Comparison of ENCODE assay signal across 17 cellular contexts in the genomic region with DNA sequence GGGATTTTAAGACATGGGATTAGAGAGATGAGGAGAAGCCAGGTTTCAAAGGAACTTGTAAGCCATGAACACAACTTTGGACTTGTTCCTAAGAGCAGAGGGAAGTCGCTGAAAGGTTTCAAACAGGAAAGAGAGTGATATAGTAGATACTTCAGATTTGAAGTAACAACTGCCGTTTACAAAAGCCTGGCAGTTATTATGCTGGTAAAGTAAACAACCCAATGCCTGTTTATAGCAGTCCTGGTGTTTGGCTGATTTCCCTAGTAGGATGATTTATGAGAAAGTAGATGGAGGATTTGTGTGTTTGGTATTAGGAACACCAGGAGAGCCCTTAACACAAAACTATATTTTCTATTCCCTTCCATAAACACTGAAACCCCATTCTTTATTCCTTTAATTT.
DNase-seq lines count a peak whose midpoint lies in the region.
"Had no signal": no experiment of that assay in that cellular context is flagged by ENCODE, and none has a peak within 500 bp of the region (broad histone marks: within the 10 kb centered on the region; RNA-seq: fewer than 3 reads in every experiment).

No MANE protein-coding gene starts in this region.

- no peaks in the 10 kb centered on the region for H3K4me1 Mint-ChIP-seq in activated T-cell treated with anti-CD3 and anti-CD28 coated beads, Interleukin-2, amount 50 U/mL, for 24 hours (ENCODE audit: low read depth)
- H3K4me1 Mint-ChIP-seq: naive thymus-derived CD4-positive, alpha-beta T cell had no signal

- no peak overlapping the region for H3K4me3 Mint-ChIP-seq in activated T-cell treated with anti-CD3 and anti-CD28 coated beads, Interleukin-2, amount 50 U/mL, for 24 hours
- H3K4me3 Mint-ChIP-seq: activated T-cell treated with anti-CD3 and anti-CD28 coated beads, Interleukin-2, amount 50 U/mL, for 4 hours; naive thymus-derived CD4-positive, alpha-beta T cell had no signal

- no peak overlapping the region for H3K27ac Mint-ChIP-seq in activated T-cell treated with anti-CD3 and anti-CD28 coated beads, Interleukin-2, amount 50 U/mL, for 24 hours
- H3K27ac Mint-ChIP-seq: naive thymus-derived CD4-positive, alpha-beta T cell had no signal

- DNase-seq in DMS153 treated with DMSO at 0.1 percent for 48 hours (lab: John Stamatoyannopoulos, UW; ENCODE audit: unreplicated experiment) (peak; percentile 90), NCI-H1417 treated with DMSO at 0.1 percent for 48 hours (lab: John Stamatoyannopoulos, UW) (peak; percentile 57), NCI-H2196 treated with DMSO at 0.1 percent for 48 hours (lab: John Stamatoyannopoulos, UW; ENCODE audit: unreplicated experiment) (peak; percentile 53), SHP77 (lab: John Stamatoyannopoulos, UW) (peak; percentile 47 to 57), globus pallidus (ENCODE audit: low spot score) (no peak), T-helper 1 cell (no peak), superior temporal gyrus (ENCODE audit: extremely low spot score) (no peak)
- no peak for DNase-seq in activated T-cell treated with anti-CD3 and anti-CD28 coated beads, Interleukin-2, amount 50 U/mL, for 24 hours
- DNase-seq: activated naive CD4-positive, alpha-beta T cell treated with anti-CD3 and anti-CD28 coated beads, Interleukin-2, amount 50 U/mL, for 16 hours; activated T-cell treated with anti-CD3 and anti-CD28 coated beads, Interleukin-2, amount 50 U/mL, for 4 hours; anterior cingulate cortex; caudate nucleus; foreskin fibroblast; naive thymus-derived CD4-positive, alpha-beta T cell; NCI-H2171 treated with DMSO at 0.1 percent for 48 hours; right cardiac atrium; stimulated activated CD8-positive, alpha-beta memory T cell treated with anti-CD3 and anti-CD28 coated beads, Interleukin-4, amount 100 ng/mL, for 48 hours had no signal

- no peaks in the 10 kb centered on the region for H3K27me3 Mint-ChIP-seq in activated T-cell treated with anti-CD3 and anti-CD28 coated beads, Interleukin-2, amount 50 U/mL, for 24 hours
- H3K27me3 Mint-ChIP-seq: naive thymus-derived CD4-positive, alpha-beta T cell had no signal

- H3K9me3 Mint-ChIP-seq in activated T-cell treated with anti-CD3 and anti-CD28 coated beads, Interleukin-2, amount 50 U/mL, for 24 hours = no peaks in the 10 kb centered on the region
- H3K9me3 Mint-ChIP-seq: activated T-cell treated with anti-CD3 and anti-CD28 coated beads, Interleukin-2, amount 50 U/mL, for 4 hours had no signal

- no peaks in the 10 kb centered on the region for H3K36me3 Mint-ChIP-seq in activated T-cell treated with anti-CD3 and anti-CD28 coated beads, Interleukin-2, amount 50 U/mL, for 24 hours (ENCODE audit: low read depth)
- H3K36me3 Mint-ChIP-seq: naive thymus-derived CD4-positive, alpha-beta T cell had no signal

Comparison
In these comparisons a context has a peak if more than half of its experiments do, and no peak if none do; other contexts are left out.
1. DNase-seq: peak in DMS153 treated with DMSO at 0.1 percent for 48 hours (single experiment), NCI-H1417 treated with DMSO at 0.1 percent for 48 hours (single experiment), NCI-H2196 treated with DMSO at 0.1 percent for 48 hours (single experiment) and SHP77 (2 of 2); none in globus pallidus (single experiment), activated T-cell treated with anti-CD3 and anti-CD28 coated beads, Interleukin-2, amount 50 U/mL, for 24 hours (single experiment), T-helper 1 cell (0 of 5) and superior temporal gyrus (single experiment).